Comparison of ENCODE assay signal across 1 cellular context in genomic region chr12:54003625-54004024, GRCh38.
TF ChIP-seq lines count a peak whose summit lies in the region.

No MANE protein-coding gene starts in this region.

TF ChIP-seq in GM23338, 12 proteins besides CTCF, POLR2A, EP300 and RAD21:
- TF ChIP-seq, protein P1, sequence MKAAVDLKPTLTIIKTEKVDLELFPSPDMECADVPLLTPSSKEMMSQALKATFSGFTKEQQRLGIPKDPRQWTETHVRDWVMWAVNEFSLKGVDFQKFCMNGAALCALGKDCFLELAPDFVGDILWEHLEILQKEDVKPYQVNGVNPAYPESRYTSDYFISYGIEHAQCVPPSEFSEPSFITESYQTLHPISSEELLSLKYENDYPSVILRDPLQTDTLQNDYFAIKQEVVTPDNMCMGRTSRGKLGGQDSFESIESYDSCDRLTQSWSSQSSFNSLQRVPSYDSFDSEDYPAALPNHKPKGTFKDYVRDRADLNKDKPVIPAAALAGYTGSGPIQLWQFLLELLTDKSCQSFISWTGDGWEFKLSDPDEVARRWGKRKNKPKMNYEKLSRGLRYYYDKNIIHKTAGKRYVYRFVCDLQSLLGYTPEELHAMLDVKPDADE (IDR thresholded peaks at IDR 0.05), result no peak
- TF ChIP-seq ZNF331 (CRISPR knock-in tag; IDR thresholded peaks at IDR 0.05; ENCODE audit: low read depth) (no peak), JUNB (IDR thresholded peaks at IDR 0.05; ENCODE audit: unreplicated experiment) (no peak), EZH2phosphoT487 (IDR thresholded peaks at IDR 0.05; ENCODE audit: unreplicated experiment) (peak; percentile 88), EZH2 (IDR thresholded peaks at IDR 0.05; ENCODE audit: low read depth, unreplicated experiment) (peak; percentile 98)
